ENCODE assay signal across 15 cellular contexts in the genomic region with DNA sequence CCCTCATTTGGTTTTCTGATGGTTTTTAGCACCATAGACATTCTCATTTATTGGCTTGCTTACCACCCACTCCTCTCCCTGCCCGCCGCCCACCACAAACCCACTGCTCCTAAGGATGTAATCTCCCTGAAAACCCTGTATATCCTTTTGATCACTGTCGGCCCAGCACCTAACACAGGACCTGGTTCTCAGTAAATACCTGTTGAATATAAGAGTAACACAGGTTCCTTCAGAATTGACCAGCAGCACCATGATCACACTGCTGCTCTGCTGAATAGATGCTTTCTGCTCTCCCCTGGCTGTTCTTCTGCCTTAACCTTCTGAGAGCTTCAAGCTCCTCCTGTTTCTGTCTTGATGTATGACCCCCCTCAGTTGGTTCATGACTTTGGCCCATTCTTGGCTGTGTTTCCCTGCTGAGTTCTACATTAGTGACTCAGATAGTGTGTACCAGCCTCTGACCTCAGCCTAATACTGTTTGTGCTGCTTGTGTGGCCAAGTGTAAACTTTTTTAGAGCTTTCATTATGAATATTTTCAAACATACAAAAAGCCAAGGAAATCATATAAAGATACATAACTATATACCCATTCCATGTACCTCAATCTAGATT.
"Had no signal": no experiment of that assay in that cellular context is flagged by ENCODE, and none has a peak within 500 bp of the region (broad histone marks: within the 10 kb centered on the region; RNA-seq: fewer than 3 reads in every experiment).

No MANE protein-coding gene starts in this region.

- H3K36me3 ChIP-seq: ascending aorta, left ventricle myocardium inferior, right atrium auricular region, transverse colon had no signal

- H3K4me3 ChIP-seq: ascending aorta, dorsolateral prefrontal cortex, hepatocyte, left ventricle myocardium inferior, right atrium auricular region, transverse colon had no signal

- DNase-seq: activated CD4-positive, alpha-beta T cell treated with anti-CD3 and anti-CD28 coated beads, Interleukin-2, amount 10 ng/mL, durations not matched to agents 7 days and 5 days; activated CD4-positive, CD25-positive, alpha-beta regulatory T cell; dorsolateral prefrontal cortex; endodermal cell; erythroblast; left ventricle myocardium inferior; mesenchymal stem cell; posterior cingulate gyrus; small intestine; stimulated activated CD4-positive, alpha-beta T cell treated with anti-CD3 and anti-CD28 coated beads, Interleukin-4, amount 100 ng/mL, for 24 hours; stimulated activated naive CD4-positive, alpha-beta T cell; transverse colon had no signal

- H3K9me3 ChIP-seq: ascending aorta, left ventricle myocardium inferior, right atrium auricular region, transverse colon had no signal

- H3K4me1 ChIP-seq: ascending aorta, left ventricle myocardium inferior, right atrium auricular region, transverse colon had no signal

- H3K27ac ChIP-seq: ascending aorta, dorsolateral prefrontal cortex, hepatocyte, left ventricle myocardium inferior, right atrium auricular region, transverse colon had no signal
